ENCODE assay signal across 23 cellular contexts in genomic region chr9:13901176-13901575, GRCh38.
DNase-seq lines count a peak whose midpoint lies in the region; ATAC-seq and TF ChIP-seq lines count a peak whose summit lies in the region.
"Had no signal": no experiment of that assay in that cellular context is flagged by ENCODE, and none has a peak within 500 bp of the region (broad histone marks: within the 10 kb centered on the region; RNA-seq: fewer than 3 reads in every experiment).

No MANE protein-coding gene starts in this region.

- no peak for TF ChIP-seq EP300 in neural cell (conservative IDR thresholded peaks at IDR 0.05; ENCODE audit: poor library complexity, severe bottlenecking)
- TF ChIP-seq EP300 in suprapubic skin (IDR thresholded peaks at IDR 0.05), result no peak

- H3F3A ChIP-seq in neural cell (ENCODE audit: insufficient read depth, low read length, poor library complexity, severe bottlenecking), result no peaks in the 10 kb centered on the region

- H3K4me2 ChIP-seq in neural cell (ENCODE audit: low read length), result no peak overlapping the region
- H3K4me2 ChIP-seq: SK-N-SH had no signal

- no peaks in the 10 kb centered on the region for H4K20me1 ChIP-seq in neural cell (ENCODE audit: insufficient read depth)

- peaks cover 3% of the 10 kb centered on the region for H3K9me3 Mint-ChIP-seq in progenitor cell of endocrine pancreas (ENCODE audit: low read depth)

- no peaks in the 10 kb centered on the region for H3K27me3 Mint-ChIP-seq in progenitor cell of endocrine pancreas

- H3K4me3 ChIP-seq in heart right ventricle (no peak overlapping the region), epithelial cell of esophagus (ENCODE audit: low read length) (no peak overlapping the region), neural cell (ENCODE audit: low read length) (no peak overlapping the region), suprapubic skin (no peak overlapping the region)
- H3K4me3 ChIP-seq: HAP-1, MG63 had no signal

- TF ChIP-seq CTCF in heart right ventricle (IDR thresholded peaks at IDR 0.05) (no peak), epithelial cell of esophagus (IDR thresholded peaks at IDR 0.05; ENCODE audit: insufficient read depth, low read depth, low read length, missing control alignments) (no peak), neural cell (IDR thresholded peaks at IDR 0.05; ENCODE audit: poor library complexity, severe bottlenecking) (no peak), suprapubic skin (IDR thresholded peaks at IDR 0.05) (no peak), progenitor cell of endocrine pancreas (IDR thresholded peaks at IDR 0.05; ENCODE audit: unreplicated experiment) (no peak)

- no peak for TF ChIP-seq RAD21 in neural cell (conservative IDR thresholded peaks at IDR 0.05)

- H3K27ac Mint-ChIP-seq in progenitor cell of endocrine pancreas, result no peak overlapping the region
- H3K27ac Mint-ChIP-seq: HFFc6 had no signal

- H3K9me3 ChIP-seq in heart right ventricle (peaks cover 0 to 7% (median 0%) of the 10 kb centered on the region in 11 donors), neural cell (ENCODE audit: low read length) (no peaks in the 10 kb centered on the region), suprapubic skin (no peaks in the 10 kb centered on the region)
- H3K9me3 ChIP-seq: HAP-1, SK-N-SH had no signal

- no peaks in the 10 kb centered on the region for H3K36me3 Mint-ChIP-seq in progenitor cell of endocrine pancreas (ENCODE audit: insufficient read depth)

- H3K9ac ChIP-seq in neural cell (ENCODE audit: low read length), result no peak overlapping the region
- H3K9ac ChIP-seq: SK-N-SH had no signal

- WGBS in heart right ventricle, 2 donors, result 91% methylated on average over 3 of the region's 3 CpGs
- 87% methylated on average over 3 of the region's 3 CpGs for WGBS in suprapubic skin

- TF ChIP-seq POLR2A in suprapubic skin (IDR thresholded peaks at IDR 0.05), result no peak

- H3K9me2 ChIP-seq in neural cell (ENCODE audit: insufficient read depth, low read length), result no peaks in the 10 kb centered on the region
- H3K9me2 ChIP-seq: SK-N-SH had no signal

- H3K79me2 ChIP-seq in neural cell (replicated peaks; ENCODE audit: insufficient read depth, low read length), result no peaks in the 10 kb centered on the region

- no peak for DNase-seq in heart right ventricle
- DNase-seq in left ventricle myocardium superior, result no peak
- DNase-seq in epithelial cell of esophagus (ENCODE audit: low read depth), result peak; percentile 30
- no peak for DNase-seq in suprapubic skin (ENCODE audit: low spot score in 2 of 2)
- DNase-seq in NCI-H1694 (lab: John Stamatoyannopoulos, UW), result no peak
- DNase-seq in progenitor cell of endocrine pancreas (ENCODE audit: low spot score, unreplicated experiment), result no peak
- no peak for DNase-seq in NOMO-1 treated with DMSO at 0.1 percent for 48 hours (lab: John Stamatoyannopoulos, UW; ENCODE audit: unreplicated experiment)
- DNase-seq: Calu3; DMS79 treated with DMSO at 0.1 percent for 48 hours; HFFc6; KBM-7; MG63; NCI-H1105 treated with DMSO at 0.1 percent for 48 hours; NCI-H146; NCI-H2029; NCI-H446 treated with DMSO at 0.1 percent for 48 hours; NCI-H526; NK-92 treated with Interleukin-12 subunit alpha and Interleukin-12 subunit beta, amount 100 ng/mL, for 24 hours; RPMI8226; SIG-M5; SK-N-SH had no signal

- ATAC-seq in heart right ventricle (no peak), left ventricle myocardium superior (no peak)

- no peak overlapping the region for H2AFZ ChIP-seq in neural cell (ENCODE audit: low read depth, low read length)

- H3K27ac ChIP-seq in heart right ventricle, result peak overlapping the region in 7 of 10 donors; percentile 53 to 86 (median 73)
- peak overlapping the region; percentile 54 for H3K27ac ChIP-seq in neural cell (ENCODE audit: low read length)
- peak overlapping the region; percentile 73 for H3K27ac ChIP-seq in suprapubic skin

- no peaks in the 10 kb centered on the region for H3K4me1 Mint-ChIP-seq in progenitor cell of endocrine pancreas (ENCODE audit: low read depth)

- H3K27me3 ChIP-seq in heart right ventricle (no peaks in the 10 kb centered on the region), neural cell (ENCODE audit: insufficient read depth, low read depth, low read length) (no peaks in the 10 kb centered on the region), suprapubic skin (no peaks in the 10 kb centered on the region)
- H3K27me3 ChIP-seq: MG63 had no signal

- H3K4me1 ChIP-seq in heart right ventricle (peaks cover 0 to 74% (median 37%) of the 10 kb centered on the region in 9 donors), suprapubic skin (peaks cover 32% of the 10 kb centered on the region)

- no peak overlapping the region for H3K4me3 Mint-ChIP-seq in progenitor cell of endocrine pancreas (ENCODE audit: low read depth)
- H3K4me3 Mint-ChIP-seq: HFFc6 had no signal

- intact Hi-C loops in heart right ventricle (cut with DNase I) (loop anchor here in 2 of 10 donors (2.0 to 10.0 kb wide), 4 partner anchors 191 to 420 kb away; partner anchors contain the start of gene NFIB (in 1 of the 2)), left ventricle myocardium superior (cut with micrococcal nuclease) (no loop called here)

- H3K36me3 ChIP-seq in heart right ventricle (no peaks in the 10 kb centered on the region), neural cell (ENCODE audit: insufficient read depth, low read length) (no peaks in the 10 kb centered on the region), suprapubic skin (no peaks in the 10 kb centered on the region)
- H3K36me3 ChIP-seq: HAP-1, MG63 had no signal

TF ChIP-seq in neural cell, 6 proteins besides CTCF, POLR2A, EP300 and RAD21:
- TF ChIP-seq MXI1 (conservative IDR thresholded peaks at IDR 0.05; ENCODE audit: poor library complexity, severe bottlenecking) (no peak), SMC3 (conservative IDR thresholded peaks at IDR 0.05; ENCODE audit: poor library complexity) (no peak), EZH2 (IDR thresholded peaks at IDR 0.05; ENCODE audit: borderline replicate concordance, insufficient read depth, low read length, poor library complexity, severe bottlenecking) (no peak), REST (IDR thresholded peaks at IDR 0.05; ENCODE audit: borderline replicate concordance) (no peak), TAF1 (IDR thresholded peaks at IDR 0.05; ENCODE audit: low read depth) (no peak), POLR2AphosphoS5 (IDR thresholded peaks at IDR 0.05) (no peak)
TF ChIP-seq in neural cell: peak in this region for 0.
